11 cellular contexts compared by ENCODE assay signal in genomic region chrX:135206427-135206826, GRCh38. TPM values are rescaled to one million over a fixed set of nuclear protein-coding genes. Genes with fewer than 3 reads are reported as not detected.
DNase-seq lines count a peak whose midpoint lies in the region; ATAC-seq and TF ChIP-seq lines count a peak whose summit lies in the region.
"Not testable (repeated sequence)": the region's sequence is repeated elsewhere in the genome, so short reads cannot be mapped to it uniquely, and the experiment has no call there.
"Had no signal": no experiment of that assay in that cellular context is flagged by ENCODE, and none has a peak within 500 bp of the region (broad histone marks: within the 10 kb centered on the region; RNA-seq: fewer than 3 reads in every experiment).

No MANE protein-coding gene starts in this region.

- H3K27me3 Mint-ChIP-seq in CD4-positive, alpha-beta memory T cell; chondrocyte (ENCODE audit: low read depth): not testable (repeated sequence)
- H3K27me3 Mint-ChIP-seq in naive B cell, result peaks cover 5 to 29% (median 12%) of the 10 kb centered on the region in 3 donors
- H3K27me3 Mint-ChIP-seq in stimulated activated naive CD8-positive, alpha-beta T cell treated with anti-CD3 and anti-CD28 coated beads, Interleukin-15, amount 100 ng/mL, for 72 hours, result peaks cover 29% of the 10 kb centered on the region

- H3K27ac ChIP-seq in CD4-positive, alpha-beta memory T cell (ENCODE audit: low read depth, low read length); RWPE2 (ENCODE audit: poor library complexity, severe bottlenecking); cardiac muscle cell: not testable (repeated sequence)

- not testable (repeated sequence) for H3K27me3 ChIP-seq in CD4-positive, alpha-beta memory T cell (ENCODE audit: insufficient read depth, low read length); RWPE2 (ENCODE audit: insufficient read depth, poor library complexity, severe bottlenecking); cardiac muscle cell

- not testable (repeated sequence) for H3K4me1 Mint-ChIP-seq in CD4-positive, alpha-beta memory T cell; chondrocyte (ENCODE audit: low read depth); naive B cell; stimulated activated naive CD8-positive, alpha-beta T cell treated with anti-CD3 and anti-CD28 coated beads, Interleukin-15, amount 100 ng/mL, for 72 hours

- H3K36me3 Mint-ChIP-seq in CD4-positive, alpha-beta memory T cell; chondrocyte (ENCODE audit: low read depth); naive B cell: not testable (repeated sequence)

- POLR2A ChIA-PET in CD4-positive, alpha-beta memory T cell (lab: Charles Lee; ENCODE audit: partially characterized antibody), result not testable (repeated sequence)

- TF ChIP-seq CTCF in RWPE2 (IDR thresholded peaks at IDR 0.05; ENCODE audit: poor library complexity, severe bottlenecking) (peak; percentile 52), chondrocyte (IDR thresholded peaks at IDR 0.05) (peak; percentile 72), cardiac muscle cell (IDR thresholded peaks at IDR 0.05; ENCODE audit: low read depth, low read length) (peak; percentile 29)

- H3K9me3 ChIP-seq in CD4-positive, alpha-beta memory T cell (ENCODE audit: control insufficient read depth in 1 of 2, low read length in 2 of 2); RWPE2 (ENCODE audit: severe bottlenecking); cardiac muscle cell (ENCODE audit: low read depth): not testable (repeated sequence)

- H3K4me1 ChIP-seq in CD4-positive, alpha-beta memory T cell (ENCODE audit: insufficient read depth, low read length); RWPE2 (ENCODE audit: insufficient read depth, poor library complexity, severe bottlenecking); cardiac muscle cell (ENCODE audit: low read depth): not testable (repeated sequence)

- not testable (repeated sequence) for H3K9me3 Mint-ChIP-seq in CD4-positive, alpha-beta memory T cell; naive B cell; stimulated activated naive CD8-positive, alpha-beta T cell treated with anti-CD3 and anti-CD28 coated beads, Interleukin-15, amount 100 ng/mL, for 72 hours
- H3K9me3 Mint-ChIP-seq in chondrocyte (ENCODE audit: low read depth), result peaks cover 52% of the 10 kb centered on the region

- peak in 4 of 5 donors; percentile 1 to 43 (median 30) for DNase-seq in CD4-positive, alpha-beta memory T cell
- peak; percentile 2 for DNase-seq in HT1080 (ENCODE audit: low read depth)
- not testable (repeated sequence) for DNase-seq in RWPE2 (ENCODE audit: low spot score); chondrocyte (ENCODE audit: low spot score)
- DNase-seq in activated T-cell treated with anti-CD3 and anti-CD28 coated beads, Interleukin-2, amount 50 U/mL, for 48 hours, result peak; percentile 48 to 58
- DNase-seq in cardiac muscle cell (ENCODE audit: low read depth in 1 of 2, low spot score in 1 of 2), result peak in 1 of 2 donors; percentile 3
- DNase-seq in naive B cell, result peak; percentile 2
- DNase-seq in stimulated activated naive CD8-positive, alpha-beta T cell treated with anti-CD3 and anti-CD28 coated beads, Interleukin-15, amount 100 ng/mL, for 72 hours, result peak; percentile 10 to 27

- H3K36me3 ChIP-seq in CD4-positive, alpha-beta memory T cell (ENCODE audit: insufficient read depth, low read length); RWPE2 (ENCODE audit: low read depth); cardiac muscle cell: not testable (repeated sequence)

- H3K4me3 ChIP-seq in CD4-positive, alpha-beta memory T cell (ENCODE audit: low read length in 2 of 2); RWPE2 (ENCODE audit: severe bottlenecking); cardiac muscle cell: not testable (repeated sequence)

- H3K4me3 Mint-ChIP-seq in CD4-positive, alpha-beta memory T cell; chondrocyte (ENCODE audit: unreplicated experiment); naive B cell; stimulated activated naive CD8-positive, alpha-beta T cell treated with anti-CD3 and anti-CD28 coated beads, Interleukin-15, amount 100 ng/mL, for 72 hours: not testable (repeated sequence)

- ATAC-seq in RWPE2 (ENCODE audit: low read depth); naive B cell (ENCODE audit: low read depth in 2 of 2); stimulated activated naive CD8-positive, alpha-beta T cell treated with anti-CD3 and anti-CD28 coated beads, Interleukin-15, amount 100 ng/mL, for 72 hours: not testable (repeated sequence)

- CTCF ChIA-PET in CD4-positive, alpha-beta memory T cell (lab: Charles Lee; ENCODE audit: partially characterized antibody), result interaction anchor here (1.5 to 1.6 kb wide), 2 partner anchors 269 kb away, joined by 6 to 7 read pairs; no protein-coding TSS in a partner anchor

- H3K27ac Mint-ChIP-seq in CD4-positive, alpha-beta memory T cell; chondrocyte (ENCODE audit: unreplicated experiment); naive B cell; stimulated activated naive CD8-positive, alpha-beta T cell treated with anti-CD3 and anti-CD28 coated beads, Interleukin-15, amount 100 ng/mL, for 72 hours: not testable (repeated sequence)

- intact Hi-C loops in CD4-positive, alpha-beta memory T cell (cut with micrococcal nuclease), result not testable (repeated sequence)

RNA-seq across cellular contexts. Expression of gene CT55, which starts 35.2 kb away (rescaled TPM):
- not detected for total RNA-seq in CD4-positive, alpha-beta memory T cell
- not detected for polyA plus RNA-seq in CD4-positive, alpha-beta memory T cell
- 71.1 and 71.3 TPM in 2 replicates for total RNA-seq in HT1080 (2014; rRNA removed; shearing (Covaris generic))
- 67.9 and 72.7 TPM in 2 replicates for polyA plus RNA-seq in HT1080 (2015; cell fraction: cytosol; rRNA removed)
- 53.2 and 62.5 TPM in 2 replicates for polyA plus RNA-seq in HT1080 (2015; cell fraction: nucleus; rRNA removed)
- total RNA-seq in chondrocyte, result not detected in 3 replicates
- not detected in 2 replicates for total RNA-seq in cardiac muscle cell
- polyA plus RNA-seq in cardiac muscle cell, result not detected in 2 replicates
- polyA plus RNA-seq in naive B cell (ENCODE audit: low read depth in 6 of 6), result not detected
- total RNA-seq: activated B cell treated with CpG ODN at 0.5 μM for 24 hours, gastrocnemius medialis, kidney had no signal

RNA-seq across cellular contexts. Expression of gene ETDA, which starts 45.4 kb away (rescaled TPM):
- not detected for total RNA-seq in CD4-positive, alpha-beta memory T cell
- polyA plus RNA-seq in CD4-positive, alpha-beta memory T cell, result not detected
- total RNA-seq in HT1080 (2014; rRNA removed; shearing (Covaris generic)), result 0.16 TPM in 1 of 2 replicates, not detected in the other
- not detected in 2 replicates for polyA plus RNA-seq in HT1080 (2015; cell fraction: cytosol; rRNA removed)
- not detected in 2 replicates for polyA plus RNA-seq in HT1080 (2015; cell fraction: nucleus; rRNA removed)
- total RNA-seq in chondrocyte (not detected in 3 replicates), cardiac muscle cell (not detected in 2 replicates)
- polyA plus RNA-seq in cardiac muscle cell (not detected in 2 replicates), naive B cell (ENCODE audit: low read depth in 6 of 6) (not detected)
- total RNA-seq: activated B cell treated with CpG ODN at 0.5 μM for 24 hours, gastrocnemius medialis, kidney had no signal

Comparison
In these comparisons a context has a peak if more than half of its experiments do, and no peak if none do; other contexts are left out.
1. RNA of gene CT55, which starts 35.2 kb away (total RNA-seq): 71.1 to 71.3 TPM in HT1080; not detected in CD4-positive, alpha-beta memory T cell, not detected in chondrocyte and not detected in cardiac muscle cell; every median in the first group is over 10 times any median in the second.
2. Peak in every context shown above with its lines, with median percentiles within 50 percentile points of each other: CTCF ChIP-seq.